18 cellular contexts compared by ENCODE assay signal in the genomic region with DNA sequence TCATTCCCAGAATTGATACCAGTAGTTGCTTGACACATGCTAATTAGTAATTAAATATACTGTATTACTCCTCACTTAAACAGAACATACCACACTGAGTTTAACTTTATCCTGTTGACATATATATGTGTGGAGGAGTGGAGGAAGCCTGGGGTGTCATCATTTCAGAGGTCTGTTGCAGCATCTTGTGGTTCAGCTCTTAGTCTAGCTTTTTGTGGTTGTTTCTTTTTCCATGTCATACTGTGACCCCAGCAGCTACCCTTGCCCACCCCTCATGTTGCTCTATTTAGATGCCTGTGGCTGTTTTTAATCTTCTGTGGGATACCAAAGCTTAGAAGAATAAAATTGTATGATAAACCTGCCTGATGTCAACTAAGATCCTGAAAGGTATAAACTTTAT.
DNase-seq lines count a peak whose midpoint lies in the region; ATAC-seq, FAIRE-seq and TF ChIP-seq lines count a peak whose summit lies in the region.
"Had no signal": no experiment of that assay in that cellular context is flagged by ENCODE, and none has a peak within 500 bp of the region (broad histone marks: within the 10 kb centered on the region; RNA-seq: fewer than 3 reads in every experiment).

No MANE protein-coding gene starts in this region.

- TF ChIP-seq CTCF in astrocyte (IDR thresholded peaks at IDR 0.05; ENCODE audit: insufficient read depth, low read depth, low read length) (no peak), right lobe of liver (IDR thresholded peaks at IDR 0.05) (no peak)

- H3K4me2 ChIP-seq in astrocyte (ENCODE audit: low read length), result no peak overlapping the region

- no peak overlapping the region for H3K27ac Mint-ChIP-seq in astrocyte (ENCODE audit: unreplicated experiment)
- H3K27ac Mint-ChIP-seq in activated CD4-positive, alpha-beta T cell treated with anti-CD3 and anti-CD28 coated beads, Interleukin-2, amount 10 ng/mL, durations not matched to agents 7 days and 5 days, result no peak overlapping the region
- H3K27ac Mint-ChIP-seq: activated T-helper 17 cell treated with anti-CD3 and anti-CD28 coated beads, Interleukin-2, amount 50 U/mL, for 72 hours; effector memory CD8-positive, alpha-beta T cell; T-helper 17 cell had no signal

- H3K4me1 ChIP-seq in astrocyte (ENCODE audit: insufficient read depth, low read length) (peaks cover 36% of the 10 kb centered on the region), right lobe of liver (peaks cover 0 to 6% (median 0%) of the 10 kb centered on the region in 4 donors)

- intact Hi-C loops in right lobe of liver (cut with DNase I), result no loop called here

- H3K27me3 ChIP-seq in astrocyte (ENCODE audit: insufficient read depth, low read length) (no peaks in the 10 kb centered on the region), right lobe of liver (no peaks in the 10 kb centered on the region)

- no peak for FAIRE-seq in astrocyte (lab: Jason Lieb, UNC)
- FAIRE-seq: GM12891 had no signal

- no peak overlapping the region for H3K9ac ChIP-seq in astrocyte (ENCODE audit: low read length)

- H3K36me3 Mint-ChIP-seq in astrocyte (ENCODE audit: low read depth, unreplicated experiment), result no peaks in the 10 kb centered on the region
- H3K36me3 Mint-ChIP-seq in activated CD4-positive, alpha-beta T cell treated with anti-CD3 and anti-CD28 coated beads, Interleukin-2, amount 10 ng/mL, durations not matched to agents 7 days and 5 days (ENCODE audit: low read depth), result no peaks in the 10 kb centered on the region

- H3K4me1 Mint-ChIP-seq in astrocyte (ENCODE audit: low read depth, unreplicated experiment), result peaks cover 41% of the 10 kb centered on the region
- no peaks in the 10 kb centered on the region for H3K4me1 Mint-ChIP-seq in activated CD4-positive, alpha-beta T cell treated with anti-CD3 and anti-CD28 coated beads, Interleukin-2, amount 10 ng/mL, durations not matched to agents 7 days and 5 days
- H3K4me1 Mint-ChIP-seq: activated T-helper 17 cell treated with anti-CD3 and anti-CD28 coated beads, Interleukin-2, amount 50 U/mL, for 72 hours; T-helper 17 cell had no signal

- no peaks in the 10 kb centered on the region for H3K79me2 ChIP-seq in astrocyte (ENCODE audit: insufficient read depth, low read length)

- H3K9me3 ChIP-seq in astrocyte (ENCODE audit: insufficient read depth, low read depth, low read length) (no peaks in the 10 kb centered on the region), right lobe of liver (no peaks in the 10 kb centered on the region)

- H3K36me3 ChIP-seq in astrocyte (ENCODE audit: insufficient read depth, low read length) (no peaks in the 10 kb centered on the region), right lobe of liver (no peaks in the 10 kb centered on the region)

- H4K20me1 ChIP-seq in astrocyte (ENCODE audit: insufficient read depth, low read length), result no peaks in the 10 kb centered on the region

- peaks cover 3% of the 10 kb centered on the region for H3K9me3 Mint-ChIP-seq in astrocyte (ENCODE audit: unreplicated experiment)
- H3K9me3 Mint-ChIP-seq in activated CD4-positive, alpha-beta T cell treated with anti-CD3 and anti-CD28 coated beads, Interleukin-2, amount 10 ng/mL, durations not matched to agents 7 days and 5 days, result no peaks in the 10 kb centered on the region
- H3K9me3 Mint-ChIP-seq: activated T-helper 17 cell treated with anti-CD3 and anti-CD28 coated beads, Interleukin-2, amount 50 U/mL, for 72 hours had no signal

- no peak for ATAC-seq in right lobe of liver
- ATAC-seq: activated T-helper 17 cell treated with anti-CD3 and anti-CD28 coated beads, Interleukin-2, amount 50 U/mL, for 72 hours; effector memory CD8-positive, alpha-beta T cell; T-helper 17 cell had no signal

- H3K27me3 Mint-ChIP-seq in astrocyte (ENCODE audit: low read depth, unreplicated experiment), result no peaks in the 10 kb centered on the region
- H3K27me3 Mint-ChIP-seq in activated CD4-positive, alpha-beta T cell treated with anti-CD3 and anti-CD28 coated beads, Interleukin-2, amount 10 ng/mL, durations not matched to agents 7 days and 5 days, result no peaks in the 10 kb centered on the region

- H3K27ac ChIP-seq in astrocyte (ENCODE audit: low read depth, low read length), result no peak overlapping the region
- H3K27ac ChIP-seq in right lobe of liver, result no peak overlapping the region

- CTCF ChIA-PET in activated CD4-positive, alpha-beta T cell treated with anti-CD3 and anti-CD28 coated beads, Interleukin-2, amount 10 ng/mL, durations not matched to agents 7 days and 5 days (lab: Charles Lee), result no interaction called here

- no peak for TF ChIP-seq POLR2A in right lobe of liver (IDR thresholded peaks at IDR 0.05)

- H3K4me3 Mint-ChIP-seq in astrocyte (ENCODE audit: unreplicated experiment), result no peak overlapping the region
- no peak overlapping the region for H3K4me3 Mint-ChIP-seq in activated CD4-positive, alpha-beta T cell treated with anti-CD3 and anti-CD28 coated beads, Interleukin-2, amount 10 ng/mL, durations not matched to agents 7 days and 5 days
- H3K4me3 Mint-ChIP-seq: activated T-helper 17 cell treated with anti-CD3 and anti-CD28 coated beads, Interleukin-2, amount 50 U/mL, for 72 hours; effector memory CD8-positive, alpha-beta T cell; T-helper 17 cell had no signal

- POLR2A ChIA-PET in activated CD4-positive, alpha-beta T cell treated with anti-CD3 and anti-CD28 coated beads, Interleukin-2, amount 10 ng/mL, durations not matched to agents 7 days and 5 days (lab: Charles Lee), result no interaction called here

- H2AFZ ChIP-seq in astrocyte (ENCODE audit: low read depth, low read length), result no peak overlapping the region

- DNase-seq in EH (ENCODE audit: low read depth), result peak; percentile 75
- peak; percentile 95 for DNase-seq in MV-4-11 (lab: John Stamatoyannopoulos, UW)
- peak; percentile 71 for DNase-seq in astrocyte (ENCODE audit: low read depth)
- peak; percentile 56 for DNase-seq in myocyte (ENCODE audit: low read depth)
- DNase-seq in stimulated activated CD4-positive, alpha-beta T cell treated with anti-CD3 and anti-CD28 coated beads, Interleukin-4, amount 100 ng/mL, for 24 hours, result no peak
- no peak for DNase-seq in COR-L47 (lab: John Stamatoyannopoulos, UW)
- DNase-seq in right lobe of liver, result no peak
- DNase-seq in activated CD4-positive, alpha-beta T cell treated with anti-CD3 and anti-CD28 coated beads, Interleukin-2, amount 10 ng/mL, durations not matched to agents 7 days and 5 days, result no peak
- DNase-seq: activated CD4-positive, CD25-positive, alpha-beta regulatory T cell; Calu3; effector memory CD8-positive, alpha-beta T cell; midbrain; NCI-H1417 treated with DMSO at 0.1 percent for 48 hours; NCI-H2227 treated with DMSO at 0.1 percent for 48 hours; retina; T-helper 17 cell had no signal

- H3K4me3 ChIP-seq in astrocyte (ENCODE audit: insufficient read depth, low read depth, low read length) (no peak overlapping the region), right lobe of liver (no peak overlapping the region)

Comparison
In these comparisons a context has a peak if more than half of its experiments do, and no peak if none do; other contexts are left out.
1. DNase-seq: peak in EH (single experiment), MV-4-11 (single experiment), astrocyte (single experiment) and myocyte (single experiment); none in stimulated activated CD4-positive, alpha-beta T cell treated with anti-CD3 and anti-CD28 coated beads, Interleukin-4, amount 100 ng/mL, for 24 hours (single experiment), COR-L47 (single experiment), right lobe of liver (0 of 3) and activated CD4-positive, alpha-beta T cell treated with anti-CD3 and anti-CD28 coated beads, Interleukin-2, amount 10 ng/mL, durations not matched to agents 7 days and 5 days (single experiment).